ENCODE assay signal across 22 cellular contexts in genomic region chr10:117948493-117948892, GRCh38.
DNase-seq lines count a peak whose midpoint lies in the region; ATAC-seq, FAIRE-seq and TF ChIP-seq lines count a peak whose summit lies in the region.
"Had no signal": no experiment of that assay in that cellular context is flagged by ENCODE, and none has a peak within 500 bp of the region (broad histone marks: within the 10 kb centered on the region; RNA-seq: fewer than 3 reads in every experiment).

No MANE protein-coding gene starts in this region.

- peaks cover 90% of the 10 kb centered on the region for H3K27me3 ChIP-seq in HCT116 (ENCODE audit: insufficient read depth, low read length)
- H3K27me3 ChIP-seq: MG63, Peyer's patch had no signal

- no peak overlapping the region for H2AFZ ChIP-seq in HCT116 (ENCODE audit: low read depth, low read length, poor library complexity, severe bottlenecking)

- H3K4me3 ChIP-seq in HCT116 (replicated peaks in 1 of 2; ENCODE audit: low read depth in 1 of 2, low read length in 2 of 2) (no peak overlapping the region), epithelial cell of proximal tubule (ENCODE audit: low read depth, low read length) (no peak overlapping the region)
- H3K4me3 ChIP-seq: MG63, Peyer's patch had no signal

- no peak overlapping the region for H3K9ac ChIP-seq in HCT116 (ENCODE audit: low read length)

- no TSS peak for BruUV-seq in HCT116 (replicated peaks; lab: Mats Ljungman, UMichigan)

- no peak overlapping the region for H3K27ac Mint-ChIP-seq in type B pancreatic cell

- peak; percentile 1 for DNase-seq in NCI-H82 (lab: John Stamatoyannopoulos, UW)
- no peak for DNase-seq in NCI-H82 treated with DMSO at 0.1 percent for 48 hours (lab: John Stamatoyannopoulos, UW; ENCODE audit: unreplicated experiment)
- DNase-seq in HCT116 (ENCODE audit: low read depth, low spot score) = no peak
- no peak for DNase-seq in epithelial cell of proximal tubule (ENCODE audit: low read depth)
- DNase-seq in type B pancreatic cell (ENCODE audit: extremely low spot score, unreplicated experiment) = no peak
- DNase-seq in GF-D8 (lab: John Stamatoyannopoulos, UW) = no peak
- DNase-seq in GM19239 (ENCODE audit: insufficient read length, low spot score) = no peak
- no peak for DNase-seq in GM20000 (ENCODE audit: low spot score)
- DNase-seq: C1 segment of cervical spinal cord, DMS53, GDM1, HCEC 1CT, MG63, NCI-H1417, NCI-H1694 treated with DMSO at 0.1 percent for 48 hours, NCI-H2107, NCI-H446 treated with DMSO at 0.1 percent for 48 hours, NCI-H69, Peyer's patch had no signal

- H4K20me1 ChIP-seq in HCT116 (ENCODE audit: insufficient read depth) = no peaks in the 10 kb centered on the region

- POLR2A ChIA-PET in HCT116 (lab: Charles Lee) = no interaction called here

- H3K4me3 Mint-ChIP-seq in type B pancreatic cell = no peak overlapping the region

- no peaks in the 10 kb centered on the region for H3K9me2 ChIP-seq in HCT116 (ENCODE audit: insufficient read depth)

- no peaks in the 10 kb centered on the region for H3K9me3 ChIP-seq in HCT116 (ENCODE audit: control insufficient read depth in 1 of 2, insufficient read depth in 1 of 2, low read depth in 1 of 2, low read length in 2 of 2)
- H3K9me3 ChIP-seq: MG63, Peyer's patch had no signal

- no peak overlapping the region for H3K27ac ChIP-seq in HCT116 (ENCODE audit: low read depth, low read length)
- H3K27ac ChIP-seq: 22Rv1, Peyer's patch had no signal

- H3K27me3 Mint-ChIP-seq in type B pancreatic cell = no peaks in the 10 kb centered on the region

- TF ChIP-seq RAD21 in HCT116 (IDR thresholded peaks at IDR 0.05; ENCODE audit: low read depth) = no peak

- TF ChIP-seq POLR2A in HCT116 (IDR thresholded peaks at IDR 0.05; ENCODE audit: borderline replicate concordance, extremely low read depth, insufficient read depth, insufficient read length) = no peak

- intact Hi-C loops in HCT116 (cut with micrococcal nuclease) = no loop called here

- H3K9me3 Mint-ChIP-seq in type B pancreatic cell = no peaks in the 10 kb centered on the region

- CTCF ChIA-PET in HCT116 (lab: Charles Lee) = no interaction called here

- no peaks in the 10 kb centered on the region for H3K4me1 Mint-ChIP-seq in type B pancreatic cell (ENCODE audit: unreplicated experiment)

- H3K4me1 ChIP-seq in HCT116 (ENCODE audit: control insufficient read depth in 1 of 2, insufficient read depth in 2 of 2, low read length in 2 of 2) = peaks cover 9 to 19% of the 10 kb centered on the region in 2 experiments; a peak in 3 of 4 replicates
- H3K4me1 ChIP-seq: Peyer's patch had no signal

- no peak overlapping the region for H3K4me2 ChIP-seq in HCT116 (ENCODE audit: low read length)

- no peaks in the 10 kb centered on the region for H3K79me2 ChIP-seq in HCT116 (ENCODE audit: insufficient read depth, low read length)

- no peak for FAIRE-seq in GM19239 (lab: Jason Lieb, UNC)
- FAIRE-seq: D721Med had no signal

- peak; percentile 81 for ATAC-seq in HCT116
- ATAC-seq: SK-N-SH treated with all-trans-retinoic acid at 6 μM for 48 hours had no signal

- TF ChIP-seq CTCF in HCT116 (IDR thresholded peaks at IDR 0.05 in 2 of 3, conservative IDR thresholded peaks at IDR 0.05 in 1 of 3; ENCODE audit: borderline replicate concordance in 1 of 3, insufficient read depth in 1 of 3, low read depth in 2 of 3, low read length in 2 of 3) = peak in 2 of 3 experiments; percentile 36 to 42; a peak in 4 of 6 replicates
- TF ChIP-seq CTCF in epithelial cell of proximal tubule (conservative IDR thresholded peaks at IDR 0.05; ENCODE audit: low read depth, low read length) = peak; percentile 9
- TF ChIP-seq CTCF in type B pancreatic cell (conservative IDR thresholded peaks at IDR 0.05) = peak; percentile 31
- no peak for TF ChIP-seq CTCF in GM20000 (IDR thresholded peaks at IDR 0.05; ENCODE audit: extremely low read depth, missing control alignments)

- H3K36me3 ChIP-seq in HCT116 (ENCODE audit: control insufficient read depth in 1 of 2, insufficient read depth in 2 of 2, low read length in 2 of 2) = no peaks in the 10 kb centered on the region
- H3K36me3 ChIP-seq: MG63, Peyer's patch had no signal

- no peaks in the 10 kb centered on the region for H3K36me3 Mint-ChIP-seq in type B pancreatic cell

- RAD21 ChIA-PET in HCT116 (lab: Charles Lee; ENCODE audit: low non-redundant PET in 1 of 2, low total read pairs in 2 of 2, uncharacterized antibody in 2 of 2, unreplicated experiment in 2 of 2) = no interaction called here

TF ChIP-seq in HCT116, 20 proteins besides CTCF, POLR2A, EP300 and RAD21:
- TF ChIP-seq, protein P1, sequence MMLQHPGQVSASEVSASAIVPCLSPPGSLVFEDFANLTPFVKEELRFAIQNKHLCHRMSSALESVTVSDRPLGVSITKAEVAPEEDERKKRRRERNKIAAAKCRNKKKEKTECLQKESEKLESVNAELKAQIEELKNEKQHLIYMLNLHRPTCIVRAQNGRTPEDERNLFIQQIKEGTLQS (IDR thresholded peaks at IDR 0.05) = no peak
- no peak for TF ChIP-seq REST (IDR thresholded peaks at IDR 0.05; ENCODE audit: low read depth)
- no peak for TF ChIP-seq ZNF274 (IDR thresholded peaks at IDR 0.05; ENCODE audit: low read depth, low read length)
- 0 out of 2 replicates have a peak, but pooled peaks have one; percentile 2 for TF ChIP-seq EZH2 (IDR thresholded peaks at IDR 0.05)
- TF ChIP-seq TCF7L2 (IDR thresholded peaks at IDR 0.05; ENCODE audit: borderline replicate concordance, extremely low read depth, insufficient read depth, insufficient read length) = no peak
- TF ChIP-seq JUND (IDR thresholded peaks at IDR 0.05) = no peak
TF ChIP-seq in HCT116: peak in this region for 1.
